1 cellular context compared by ENCODE assay signal in the genomic region with DNA sequence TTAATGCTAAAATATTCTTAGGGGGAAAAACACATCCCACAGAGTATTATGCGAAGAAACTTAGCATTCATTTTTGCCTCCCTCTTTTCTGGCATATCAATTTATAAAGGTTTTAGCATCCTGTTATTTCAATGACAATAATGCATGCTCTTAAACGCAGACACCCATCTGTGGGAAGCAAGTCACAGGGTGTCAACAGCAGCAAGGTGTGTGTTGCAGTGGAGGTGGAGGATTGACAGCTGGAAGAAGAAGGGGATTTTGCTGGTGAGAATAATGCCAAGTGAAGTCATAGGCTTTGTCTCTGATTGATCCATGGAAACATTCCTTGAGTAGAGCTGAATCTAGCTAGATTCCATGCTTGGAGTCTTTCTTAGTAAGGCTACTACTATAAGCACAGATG.
TF ChIP-seq lines count a peak whose summit lies in the region.

No MANE protein-coding gene starts in this region.

TF ChIP-seq in GM12878, 131 proteins besides CTCF, POLR2A, EP300 and RAD21:
- TF ChIP-seq REST (IDR thresholded peaks at IDR 0.05; ENCODE audit: low read depth, low read length) (no peak), KDM1A (IDR thresholded peaks at IDR 0.05; ENCODE audit: borderline replicate concordance) (no peak), IRF4 (IDR thresholded peaks at IDR 0.05; ENCODE audit: low read depth, low read length) (no peak)
- TF ChIP-seq, protein P1, sequence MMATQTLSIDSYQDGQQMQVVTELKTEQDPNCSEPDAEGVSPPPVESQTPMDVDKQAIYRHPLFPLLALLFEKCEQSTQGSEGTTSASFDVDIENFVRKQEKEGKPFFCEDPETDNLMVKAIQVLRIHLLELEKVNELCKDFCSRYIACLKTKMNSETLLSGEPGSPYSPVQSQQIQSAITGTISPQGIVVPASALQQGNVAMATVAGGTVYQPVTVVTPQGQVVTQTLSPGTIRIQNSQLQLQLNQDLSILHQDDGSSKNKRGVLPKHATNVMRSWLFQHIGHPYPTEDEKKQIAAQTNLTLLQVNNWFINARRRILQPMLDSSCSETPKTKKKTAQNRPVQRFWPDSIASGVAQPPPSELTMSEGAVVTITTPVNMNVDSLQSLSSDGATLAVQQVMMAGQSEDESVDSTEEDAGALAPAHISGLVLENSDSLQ (IDR thresholded peaks at IDR 0.05), result 0 out of 2 replicates have a peak, but pooled peaks have one; percentile 11
